In the genomic region with DNA sequence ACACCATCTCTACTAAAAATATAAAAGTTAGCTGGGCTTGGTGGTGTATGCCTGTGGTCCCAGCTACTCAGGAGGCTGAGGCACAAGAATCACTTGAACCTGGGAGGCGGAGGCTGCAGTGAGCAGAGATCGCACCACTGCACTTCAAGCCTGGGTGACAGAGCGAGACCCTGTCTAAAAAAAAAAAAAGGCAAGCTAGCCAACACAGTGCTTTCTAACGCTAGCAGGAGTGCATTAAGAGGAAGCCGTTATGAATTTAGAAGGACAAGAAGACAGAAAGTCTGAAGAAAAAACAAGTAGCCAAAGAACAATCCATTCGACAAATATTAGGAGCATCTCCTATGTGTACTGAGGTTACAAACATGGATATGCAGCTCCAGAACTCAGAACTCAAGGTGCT, we compare ENCODE assay signal across 21 cellular contexts. TPM values are rescaled to one million over a fixed set of nuclear protein-coding genes. Genes with fewer than 3 reads are reported as not detected.
DNase-seq lines count a peak whose midpoint lies in the region; ATAC-seq and TF ChIP-seq lines count a peak whose summit lies in the region.
"Had no signal": no experiment of that assay in that cellular context is flagged by ENCODE, and none has a peak within 500 bp of the region (broad histone marks: within the 10 kb centered on the region; RNA-seq: fewer than 3 reads in every experiment).

No MANE protein-coding gene starts in this region.

- no peaks in the 10 kb centered on the region for H3K27me3 Mint-ChIP-seq in activated CD8-positive, alpha-beta T cell treated with anti-CD3 and anti-CD28 coated beads, Interleukin-2, amount 10 ng/mL, durations not matched to agents 7 days and 5 days (ENCODE audit: low read depth)
- H3K27me3 Mint-ChIP-seq in activated CD8-positive, alpha-beta T cell treated with anti-CD3 and anti-CD28 coated beads for 36 hours = peaks cover 1% of the 10 kb centered on the region
- no peaks in the 10 kb centered on the region for H3K27me3 Mint-ChIP-seq in activated T-helper 1 cell treated with anti-CD3 and anti-CD28 coated beads, Interleukin-12 subunit alpha, Interleukin-12 subunit beta, Interleukin-2, Interleukin-4 antibody, amounts not matched to agents 30 ng/mL and 10 ng/mL and 1 ng/mL, durations not matched to agents 14 hours and 24 hours and 36 hours (ENCODE audit: insufficient read depth)

- no peaks in the 10 kb centered on the region for H3K9me3 ChIP-seq in spleen
- H3K9me3 ChIP-seq: A549, ascending aorta, right lobe of liver, thyroid gland had no signal

- no peak for TF ChIP-seq POLR2A in spleen (IDR thresholded peaks at IDR 0.05)
- TF ChIP-seq POLR2A in erythroblast (IDR thresholded peaks at IDR 0.05; ENCODE audit: low read length) = no peak

- no peaks in the 10 kb centered on the region for H3K36me3 Mint-ChIP-seq in activated CD8-positive, alpha-beta T cell treated with anti-CD3 and anti-CD28 coated beads, Interleukin-2, amount 10 ng/mL, durations not matched to agents 7 days and 5 days (ENCODE audit: low read depth)
- no peaks in the 10 kb centered on the region for H3K36me3 Mint-ChIP-seq in activated CD8-positive, alpha-beta T cell treated with anti-CD3 and anti-CD28 coated beads for 36 hours (ENCODE audit: low read depth)
- peaks cover 7% of the 10 kb centered on the region for H3K36me3 Mint-ChIP-seq in activated T-helper 1 cell treated with anti-CD3 and anti-CD28 coated beads, Interleukin-12 subunit alpha, Interleukin-12 subunit beta, Interleukin-2, Interleukin-4 antibody, amounts not matched to agents 30 ng/mL and 10 ng/mL and 1 ng/mL, durations not matched to agents 14 hours and 24 hours and 36 hours (ENCODE audit: low read depth)

- no peaks in the 10 kb centered on the region for H3K27me3 ChIP-seq in spleen (replicated peaks in 1 of 7)
- H3K27me3 ChIP-seq: ascending aorta, right lobe of liver, thyroid gland had no signal

- TF ChIP-seq CTCF in activated CD8-positive, alpha-beta T cell treated with anti-CD3 and anti-CD28 coated beads for 36 hours (IDR thresholded peaks at IDR 0.05) = no peak
- TF ChIP-seq CTCF in spleen (IDR thresholded peaks at IDR 0.05 in 8 of 11, conservative IDR thresholded peaks at IDR 0.05 in 3 of 11) = no peak

- ATAC-seq in activated CD8-positive, alpha-beta T cell treated with anti-CD3 and anti-CD28 coated beads, Interleukin-2, amount 10 ng/mL, durations not matched to agents 7 days and 5 days = no peak
- no peak for ATAC-seq in activated CD8-positive, alpha-beta T cell treated with anti-CD3 and anti-CD28 coated beads for 36 hours
- ATAC-seq in GM21423 (IDR thresholded peaks at IDR 0.05; ENCODE audit: unreplicated experiment) (peak; percentile 16), HG03135 (IDR thresholded peaks at IDR 0.05; ENCODE audit: unreplicated experiment) (no peak)
- ATAC-seq: A549, right lobe of liver had no signal

- peaks cover 89% of the 10 kb centered on the region for H3K4me1 Mint-ChIP-seq in activated CD8-positive, alpha-beta T cell treated with anti-CD3 and anti-CD28 coated beads, Interleukin-2, amount 10 ng/mL, durations not matched to agents 7 days and 5 days (ENCODE audit: low read depth)
- H3K4me1 Mint-ChIP-seq in activated CD8-positive, alpha-beta T cell treated with anti-CD3 and anti-CD28 coated beads for 36 hours (ENCODE audit: low read depth) = peaks cover 68% of the 10 kb centered on the region
- peaks cover 72% of the 10 kb centered on the region for H3K4me1 Mint-ChIP-seq in activated T-helper 1 cell treated with anti-CD3 and anti-CD28 coated beads, Interleukin-12 subunit alpha, Interleukin-12 subunit beta, Interleukin-2, Interleukin-4 antibody, amounts not matched to agents 30 ng/mL and 10 ng/mL and 1 ng/mL, durations not matched to agents 14 hours and 24 hours and 36 hours (ENCODE audit: low read depth)

- POLR2A ChIA-PET in activated CD8-positive, alpha-beta T cell treated with anti-CD3 and anti-CD28 coated beads, Interleukin-2, amount 10 ng/mL, durations not matched to agents 7 days and 5 days (lab: Charles Lee) = interaction anchor here (0.6 to 24.9 kb wide), 2 partner anchors 26 to 158 kb away, joined by 3 to 450 read pairs; partner anchors contain the start of gene BHLHE40
- POLR2A ChIA-PET in activated CD8-positive, alpha-beta T cell treated with anti-CD3 and anti-CD28 coated beads for 36 hours (lab: Charles Lee) = interaction anchor here (0.6 to 1.9 kb wide), 10 partner anchors 13 to 186 kb away, joined by 3 to 7 read pairs (median 4); partner anchors contain the start of gene BHLHE40

- H3K4me1 ChIP-seq in spleen = peaks cover 23 to 71% (median 59%) of the 10 kb centered on the region in 6 donors
- H3K4me1 ChIP-seq: ascending aorta, parathyroid adenoma, right lobe of liver had no signal

- H3K4me3 Mint-ChIP-seq in activated CD8-positive, alpha-beta T cell treated with anti-CD3 and anti-CD28 coated beads, Interleukin-2, amount 10 ng/mL, durations not matched to agents 7 days and 5 days = no peak overlapping the region
- no peak overlapping the region for H3K4me3 Mint-ChIP-seq in activated CD8-positive, alpha-beta T cell treated with anti-CD3 and anti-CD28 coated beads for 36 hours
- H3K4me3 Mint-ChIP-seq in activated T-helper 1 cell treated with anti-CD3 and anti-CD28 coated beads, Interleukin-12 subunit alpha, Interleukin-12 subunit beta, Interleukin-2, Interleukin-4 antibody, amounts not matched to agents 30 ng/mL and 10 ng/mL and 1 ng/mL, durations not matched to agents 14 hours and 24 hours and 36 hours = peak overlapping the region; percentile 71
- H3K4me3 Mint-ChIP-seq: nephron had no signal

- peak overlapping the region in 2 of 8 donors; percentile 30 to 56 for H3K27ac ChIP-seq in spleen
- H3K27ac ChIP-seq: ascending aorta, parathyroid adenoma, right lobe of liver, thyroid gland had no signal

- no peaks in the 10 kb centered on the region for H3K36me3 ChIP-seq in spleen
- H3K36me3 ChIP-seq: ascending aorta, right lobe of liver, thyroid gland had no signal

- 58 to 81% (median 70%) methylated on average over 6 of the region's 6 CpGs for WGBS in spleen, 5 donors

- H3K27ac Mint-ChIP-seq in activated CD8-positive, alpha-beta T cell treated with anti-CD3 and anti-CD28 coated beads, Interleukin-2, amount 10 ng/mL, durations not matched to agents 7 days and 5 days = peak overlapping the region; percentile 86
- H3K27ac Mint-ChIP-seq in activated CD8-positive, alpha-beta T cell treated with anti-CD3 and anti-CD28 coated beads for 36 hours = no peak overlapping the region
- peak overlapping the region; percentile 89 for H3K27ac Mint-ChIP-seq in activated T-helper 1 cell treated with anti-CD3 and anti-CD28 coated beads, Interleukin-12 subunit alpha, Interleukin-12 subunit beta, Interleukin-2, Interleukin-4 antibody, amounts not matched to agents 30 ng/mL and 10 ng/mL and 1 ng/mL, durations not matched to agents 14 hours and 24 hours and 36 hours
- H3K27ac Mint-ChIP-seq: nephron had no signal

- intact Hi-C loops in activated CD8-positive, alpha-beta T cell treated with anti-CD3 and anti-CD28 coated beads for 36 hours (cut with micrococcal nuclease) = no loop called here
- intact Hi-C loops in activated T-helper 1 cell treated with anti-CD3 and anti-CD28 coated beads, Interleukin-12 subunit alpha, Interleukin-12 subunit beta, Interleukin-2, Interleukin-4 antibody, amounts not matched to agents 30 ng/mL and 10 ng/mL and 1 ng/mL, durations not matched to agents 14 hours and 24 hours and 36 hours (cut with micrococcal nuclease) = loop anchor here (5.0 to 10.0 kb wide), 3 partner anchors 184 to 623 kb away; no protein-coding TSS in a partner anchor
- intact Hi-C loops in spleen (cut with DNase I; ENCODE audit: low total_unique reads) = no loop called here

- no peak for DNase-seq in activated CD8-positive, alpha-beta T cell treated with anti-CD3 and anti-CD28 coated beads, Interleukin-2, amount 10 ng/mL, durations not matched to agents 7 days and 5 days
- DNase-seq in activated CD8-positive, alpha-beta T cell treated with anti-CD3 and anti-CD28 coated beads for 36 hours = no peak
- DNase-seq in activated T-helper 1 cell treated with anti-CD3 and anti-CD28 coated beads, Interleukin-12 subunit alpha, Interleukin-12 subunit beta, Interleukin-2, Interleukin-4 antibody, amounts not matched to agents 30 ng/mL and 10 ng/mL and 1 ng/mL, durations not matched to agents 14 hours and 24 hours and 36 hours (ENCODE audit: low spot score) = no peak
- DNase-seq in spleen (peak; percentile 19), erythroblast (lab: John Stamatoyannopoulos, UW) (no peak), cerebellar cortex (ENCODE audit: low spot score) (no peak)
- DNase-seq: activated CD4-positive, alpha-beta T cell treated with anti-CD3 and anti-CD28 coated beads for 48 hours; activated naive CD4-positive, alpha-beta T cell treated with anti-CD3 and anti-CD28 coated beads for 36 hours; activated T-cell treated with anti-CD3 and anti-CD28 coated beads for 4 hours; effector CD4-positive, alpha-beta T cell; HCEC 1CT; NCI-H2171 treated with DMSO at 0.1 percent for 48 hours; NCI-H526 treated with DMSO at 0.1 percent for 48 hours; right lobe of liver; thyroid gland had no signal

- no peaks in the 10 kb centered on the region for H3K9me3 Mint-ChIP-seq in activated CD8-positive, alpha-beta T cell treated with anti-CD3 and anti-CD28 coated beads, Interleukin-2, amount 10 ng/mL, durations not matched to agents 7 days and 5 days (ENCODE audit: insufficient read depth)
- H3K9me3 Mint-ChIP-seq in activated CD8-positive, alpha-beta T cell treated with anti-CD3 and anti-CD28 coated beads for 36 hours = no peaks in the 10 kb centered on the region
- no peaks in the 10 kb centered on the region for H3K9me3 Mint-ChIP-seq in activated T-helper 1 cell treated with anti-CD3 and anti-CD28 coated beads, Interleukin-12 subunit alpha, Interleukin-12 subunit beta, Interleukin-2, Interleukin-4 antibody, amounts not matched to agents 30 ng/mL and 10 ng/mL and 1 ng/mL, durations not matched to agents 14 hours and 24 hours and 36 hours
- H3K9me3 Mint-ChIP-seq: activated naive CD4-positive, alpha-beta T cell treated with anti-CD3 and anti-CD28 coated beads for 36 hours; nephron had no signal

- no peak overlapping the region for H3K4me3 ChIP-seq in spleen
- H3K4me3 ChIP-seq: A549, ascending aorta, right lobe of liver, thyroid gland had no signal

- CTCF ChIA-PET in activated CD8-positive, alpha-beta T cell treated with anti-CD3 and anti-CD28 coated beads, Interleukin-2, amount 10 ng/mL, durations not matched to agents 7 days and 5 days (lab: Charles Lee) = interaction anchor here (0.9 to 2.3 kb wide), 6 partner anchors 9 to 374 kb away, joined by 3 to 7 read pairs (median 4); no protein-coding TSS in a partner anchor
- CTCF ChIA-PET in activated CD8-positive, alpha-beta T cell treated with anti-CD3 and anti-CD28 coated beads for 36 hours (lab: Charles Lee) = interaction anchor here (0.8 to 3.1 kb wide), 5 partner anchors 11 to 296 kb away, joined by 3 to 11 read pairs (median 4); partner anchors contain the start of gene BHLHE40

RNA-seq across cellular contexts. Expression of gene BHLHE40, which starts 28.6 kb away (rescaled TPM):
- 100 to 1,000 TPM; 209 to 219 TPM for total RNA-seq in activated CD8-positive, alpha-beta T cell treated with anti-CD3 and anti-CD28 coated beads, Interleukin-2, amount 10 ng/mL, durations not matched to agents 7 days and 5 days
- total RNA-seq in activated CD8-positive, alpha-beta T cell treated with anti-CD3 and anti-CD28 coated beads for 36 hours = 100 to 1,000 TPM; 456 to 470 TPM
- 449 and 458 TPM in 2 replicates for total RNA-seq in activated T-helper 1 cell treated with anti-CD3 and anti-CD28 coated beads, Interleukin-12 subunit alpha, Interleukin-12 subunit beta, Interleukin-2, Interleukin-4 antibody, amounts not matched to agents 30 ng/mL and 10 ng/mL and 1 ng/mL, durations not matched to agents 14 hours and 24 hours and 36 hours
- total RNA-seq in spleen = 100 to 1,000 TPM in 1 of 7 donors, 10 to 100 TPM in 6; 22.9 to 108 (median 40.3) TPM
- 10 to 100 TPM; 11.8 to 15.6 (median 12.7) TPM for polyA plus RNA-seq in spleen
